In genomic region chr20:32980990-32981389, GRCh38 we compare ENCODE assay signal across 21 cellular contexts. TPM values are rescaled to one million over a fixed set of nuclear protein-coding genes. Genes with fewer than 3 reads are reported as not detected.
DNase-seq lines count a peak whose midpoint lies in the region; ATAC-seq and TF ChIP-seq lines count a peak whose summit lies in the region.
"Had no signal": no experiment of that assay in that cellular context is flagged by ENCODE, and none has a peak within 500 bp of the region (broad histone marks: within the 10 kb centered on the region; RNA-seq: fewer than 3 reads in every experiment).

No MANE protein-coding gene starts in this region.

- H3K36me3 Mint-ChIP-seq in activated T-cell treated with anti-CD3 and anti-CD28 coated beads, Interleukin-2, amount 50 U/mL, for 24 hours (ENCODE audit: low read depth), result no peaks in the 10 kb centered on the region
- H3K36me3 Mint-ChIP-seq: CD8-positive, alpha-beta T cell had no signal

- H3K9ac ChIP-seq in parathyroid adenoma, result no peak overlapping the region
- H3K9ac ChIP-seq: GM23248 had no signal

- peaks cover 19% of the 10 kb centered on the region for H3K4me1 Mint-ChIP-seq in activated T-cell treated with anti-CD3 and anti-CD28 coated beads, Interleukin-2, amount 50 U/mL, for 24 hours (ENCODE audit: low read depth)

- H3K27me3 Mint-ChIP-seq in activated T-cell treated with anti-CD3 and anti-CD28 coated beads, Interleukin-2, amount 50 U/mL, for 24 hours, result no peaks in the 10 kb centered on the region

- H3K27ac ChIP-seq in angular gyrus (ENCODE audit: low read depth, low read length) (peak overlapping the region; percentile 94), parathyroid adenoma (no peak overlapping the region), heart right ventricle (no peak overlapping the region)
- H3K27ac ChIP-seq: GM23248, RWPE1 had no signal

- no peak for ATAC-seq in heart right ventricle
- ATAC-seq in HG03108 (IDR thresholded peaks at IDR 0.05; ENCODE audit: unreplicated experiment), result no peak
- ATAC-seq: CD8-positive, alpha-beta T cell; PC-3 had no signal

- peaks cover 10% of the 10 kb centered on the region for H3K9me3 Mint-ChIP-seq in activated T-cell treated with anti-CD3 and anti-CD28 coated beads, Interleukin-2, amount 50 U/mL, for 24 hours

- no peaks in the 10 kb centered on the region for H3K27me3 ChIP-seq in parathyroid adenoma (ENCODE audit: control insufficient read depth, insufficient read depth, low read length)
- H3K27me3 ChIP-seq in heart right ventricle, result no peaks in the 10 kb centered on the region
- H3K27me3 ChIP-seq: BE2C had no signal

- no peak overlapping the region for H3K4me3 Mint-ChIP-seq in activated T-cell treated with anti-CD3 and anti-CD28 coated beads, Interleukin-2, amount 50 U/mL, for 24 hours
- H3K4me3 Mint-ChIP-seq: CD8-positive, alpha-beta T cell had no signal

- no peak overlapping the region for H3K27ac Mint-ChIP-seq in activated T-cell treated with anti-CD3 and anti-CD28 coated beads, Interleukin-2, amount 50 U/mL, for 24 hours
- H3K27ac Mint-ChIP-seq: CD8-positive, alpha-beta T cell had no signal

- H3K4me1 ChIP-seq in parathyroid adenoma (no peaks in the 10 kb centered on the region), heart right ventricle (peaks cover 0 to 7% (median 0%) of the 10 kb centered on the region in 9 donors)

- peak; percentile 24 for DNase-seq in activated T-cell treated with anti-CD3 and anti-CD28 coated beads, Interleukin-2, amount 50 U/mL, for 24 hours
- DNase-seq in activated T-cell treated with anti-CD3 and anti-CD28 coated beads for 4 hours (no peak), medulla oblongata (ENCODE audit: extremely low spot score) (peak; percentile 9), heart right ventricle (no peak), DMS 273 (lab: John Stamatoyannopoulos, UW; ENCODE audit: unreplicated experiment) (no peak)
- DNase-seq: 8988T; CD8-positive, alpha-beta T cell; DMS79; GM23248; HCEC 1CT; KG1; NCI-H1417 treated with DMSO at 0.1 percent for 48 hours; NCI-H1930; NCI-H446 treated with DMSO at 0.1 percent for 48 hours; NCI-H748 treated with DMSO at 0.1 percent for 48 hours; PC-3 had no signal

- H3K4me2 ChIP-seq in parathyroid adenoma (ENCODE audit: low read length), result no peak overlapping the region

- TF ChIP-seq CTCF in parathyroid adenoma (IDR thresholded peaks at IDR 0.05) (no peak), heart right ventricle (IDR thresholded peaks at IDR 0.05) (no peak)

- 84 to 95% methylated on average over 6 of the region's 6 CpGs for WGBS in heart right ventricle, 2 donors

- no peak overlapping the region for H3K4me3 ChIP-seq in parathyroid adenoma (ENCODE audit: low read depth, low read length)
- H3K4me3 ChIP-seq in heart right ventricle, result no peak overlapping the region
- H3K4me3 ChIP-seq: GM23248 had no signal

- H3K9me3 ChIP-seq in parathyroid adenoma (ENCODE audit: control insufficient read depth, low read length), result no peaks in the 10 kb centered on the region
- H3K9me3 ChIP-seq in heart right ventricle, result no peaks in the 10 kb centered on the region
- H3K9me3 ChIP-seq: BE2C had no signal

- H3K36me3 ChIP-seq in parathyroid adenoma (ENCODE audit: control insufficient read depth, insufficient read depth, low read length) (no peaks in the 10 kb centered on the region), heart right ventricle (no peaks in the 10 kb centered on the region)
- H3K36me3 ChIP-seq: BE2C had no signal

- H2AFZ ChIP-seq in parathyroid adenoma, result peak overlapping the region; percentile 9
- H2AFZ ChIP-seq: GM23248 had no signal

- intact Hi-C loops in heart right ventricle (cut with DNase I), result no loop called here

- no peaks in the 10 kb centered on the region for H3K79me2 ChIP-seq in parathyroid adenoma

RNA-seq across cellular contexts. Expression of gene SUN5, which starts 23.2 kb away (rescaled TPM):
- not detected for total RNA-seq in heart right ventricle
- not detected for polyA plus RNA-seq in heart right ventricle
- total RNA-seq: CD8-positive, alpha-beta T cell; GM23248; PC-3 had no signal
- polyA plus RNA-seq: GM23248 had no signal

RNA-seq across cellular contexts. Expression of gene BPIFB2, which starts 26.5 kb away (rescaled TPM):
- not detected for total RNA-seq in heart right ventricle
- not detected for polyA plus RNA-seq in heart right ventricle
- total RNA-seq: CD8-positive, alpha-beta T cell; GM23248; PC-3 had no signal
- polyA plus RNA-seq: GM23248 had no signal

RNA-seq across cellular contexts. Expression of gene BPIFB6, which starts 50.5 kb away (rescaled TPM):
- total RNA-seq in heart right ventricle, result not detected
- not detected for polyA plus RNA-seq in heart right ventricle
- total RNA-seq: CD8-positive, alpha-beta T cell; GM23248; PC-3 had no signal
- polyA plus RNA-seq: GM23248 had no signal

Comparison
In these comparisons a context has a peak if more than half of its experiments do, and no peak if none do; other contexts are left out.
1. DNase-seq: peak in activated T-cell treated with anti-CD3 and anti-CD28 coated beads, Interleukin-2, amount 50 U/mL, for 24 hours (single experiment) and medulla oblongata (single experiment); none in activated T-cell treated with anti-CD3 and anti-CD28 coated beads for 4 hours (single experiment), heart right ventricle (0 of 2) and DMS 273 (single experiment).